ENCODE assay signal across 1 cellular context in genomic region chr21:36164427-36164784, GRCh38.
TF ChIP-seq lines count a peak whose summit lies in the region.

No MANE protein-coding gene starts in this region.

TF ChIP-seq in IMR-90, 13 proteins besides CTCF, POLR2A, EP300 and RAD21 (continued from another document):
- TF ChIP-seq CHD1 (IDR thresholded peaks at IDR 0.05; ENCODE audit: low read depth, low read length) = no peak
- no peak for TF ChIP-seq MAZ (IDR thresholded peaks at IDR 0.05; ENCODE audit: borderline replicate concordance, low read depth, low read length)
- TF ChIP-seq, protein P1, sequence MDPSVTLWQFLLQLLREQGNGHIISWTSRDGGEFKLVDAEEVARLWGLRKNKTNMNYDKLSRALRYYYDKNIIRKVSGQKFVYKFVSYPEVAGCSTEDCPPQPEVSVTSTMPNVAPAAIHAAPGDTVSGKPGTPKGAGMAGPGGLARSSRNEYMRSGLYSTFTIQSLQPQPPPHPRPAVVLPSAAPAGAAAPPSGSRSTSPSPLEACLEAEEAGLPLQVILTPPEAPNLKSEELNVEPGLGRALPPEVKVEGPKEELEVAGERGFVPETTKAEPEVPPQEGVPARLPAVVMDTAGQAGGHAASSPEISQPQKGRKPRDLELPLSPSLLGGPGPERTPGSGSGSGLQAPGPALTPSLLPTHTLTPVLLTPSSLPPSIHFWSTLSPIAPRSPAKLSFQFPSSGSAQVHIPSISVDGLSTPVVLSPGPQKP (IDR thresholded peaks at IDR 0.05; ENCODE audit: borderline replicate concordance, low read depth, low read length) = no peak
- no peak for TF ChIP-seq RFX5 (IDR thresholded peaks at IDR 0.05; ENCODE audit: low read depth, low read length)
- no peak for TF ChIP-seq RCOR1 (IDR thresholded peaks at IDR 0.05; ENCODE audit: insufficient replicate concordance, low read length)
- TF ChIP-seq MAFK (IDR thresholded peaks at IDR 0.05; ENCODE audit: low read depth, low read length) = no peak
